20 cellular contexts compared by ENCODE assay signal in genomic region chr11:120137187-120137610, GRCh38. TPM values are rescaled to one million over a fixed set of nuclear protein-coding genes. Genes with fewer than 3 reads are reported as not detected.
DNase-seq lines count a peak whose midpoint lies in the region; ATAC-seq and TF ChIP-seq lines count a peak whose summit lies in the region.
"Had no signal": no experiment of that assay in that cellular context is flagged by ENCODE, and none has a peak within 500 bp of the region (broad histone marks: within the 10 kb centered on the region; RNA-seq: fewer than 3 reads in every experiment).

No MANE protein-coding gene starts in this region.

- H3K4me1 ChIP-seq in RWPE2 (ENCODE audit: insufficient read depth, poor library complexity, severe bottlenecking) (peaks cover 23% of the 10 kb centered on the region), suprapubic skin (peaks cover 20% of the 10 kb centered on the region)

- TF ChIP-seq CTCF in RWPE2 (IDR thresholded peaks at IDR 0.05; ENCODE audit: poor library complexity, severe bottlenecking) (no peak), suprapubic skin (IDR thresholded peaks at IDR 0.05) (no peak)

- H3K4me3 ChIP-seq in RWPE2 (ENCODE audit: severe bottlenecking): peak overlapping the region; percentile 57
- peak overlapping the region; percentile 65 for H3K4me3 ChIP-seq in suprapubic skin
- H3K4me3 ChIP-seq: neural progenitor cell, thoracic aorta had no signal

- WGBS in suprapubic skin: 67% methylated on average over 4 of the region's 24 CpGs

- peak overlapping the region; percentile 78 for H3K27ac ChIP-seq in RWPE2 (ENCODE audit: poor library complexity, severe bottlenecking)
- H3K27ac ChIP-seq in suprapubic skin: peak overlapping the region; percentile 89
- H3K27ac ChIP-seq: 22Rv1, C4-2B, neural progenitor cell, thoracic aorta had no signal

- peak; percentile 61 for DNase-seq in DMS53 (lab: John Stamatoyannopoulos, UW)
- no peak for DNase-seq in DMS53 treated with DMSO at 0.1 percent for 48 hours (lab: John Stamatoyannopoulos, UW; ENCODE audit: unreplicated experiment)
- peak; percentile 47 for DNase-seq in RWPE2 (ENCODE audit: low spot score)
- DNase-seq in islet precursor cell: peak; percentile 42
- DNase-seq in suprapubic skin (ENCODE audit: low spot score in 2 of 2): peak; percentile 66 to 67
- DNase-seq in NCI-H82 (lab: John Stamatoyannopoulos, UW): no peak
- no peak for DNase-seq in stimulated activated CD4-positive, alpha-beta T cell treated with anti-CD3 and anti-CD28 coated beads, Interleukin-4, amount 100 ng/mL, for 1 hour
- DNase-seq: activated CD4-positive, alpha-beta T cell treated with anti-CD3 and anti-CD28 coated beads, Interleukin-2, amount 10 ng/mL, durations not matched to agents 24 days and 14 days; central memory CD4-positive, alpha-beta T cell; mesendoderm; NCI-H1694 treated with DMSO at 0.1 percent for 48 hours; stimulated activated CD4-positive, alpha-beta T cell treated with anti-CD3 and anti-CD28 coated beads, Interleukin-2, amount 100 ng/mL, for 48 hours; stimulated activated CD8-positive, alpha-beta memory T cell treated with anti-CD3 and anti-CD28 coated beads, Interleukin-4, amount 100 ng/mL, for 48 hours had no signal

- H3K27me3 ChIP-seq in RWPE2 (ENCODE audit: insufficient read depth, poor library complexity, severe bottlenecking) (no peaks in the 10 kb centered on the region), suprapubic skin (no peaks in the 10 kb centered on the region)

- peaks cover 34% of the 10 kb centered on the region for H3K36me3 ChIP-seq in RWPE2 (ENCODE audit: low read depth)
- no peaks in the 10 kb centered on the region for H3K36me3 ChIP-seq in suprapubic skin
- H3K36me3 ChIP-seq: neural progenitor cell, thoracic aorta had no signal

- peak; percentile 3; the same call in 1 of the 3 replicates for ATAC-seq in RWPE2 (ENCODE audit: low read depth)
- no peak for ATAC-seq in HG03521 (IDR thresholded peaks at IDR 0.05; ENCODE audit: unreplicated experiment)

- no peaks in the 10 kb centered on the region for H3K9me3 ChIP-seq in RWPE2 (ENCODE audit: severe bottlenecking)
- no peaks in the 10 kb centered on the region for H3K9me3 ChIP-seq in suprapubic skin
- H3K9me3 ChIP-seq: thoracic aorta had no signal

- no peak for TF ChIP-seq POLR2A in suprapubic skin (IDR thresholded peaks at IDR 0.05)

- no peak for TF ChIP-seq EP300 in suprapubic skin (IDR thresholded peaks at IDR 0.05)

RNA-seq across cellular contexts. Expression of gene TRIM29, which starts 0.7 kb away (rescaled TPM):
- total RNA-seq in suprapubic skin: 1,000 to 10,000 TPM; 1,248 to 1,527 (median 1,455) TPM
- total RNA-seq: activated CD4-positive, alpha-beta T cell treated with anti-CD3 and anti-CD28 coated beads, Interleukin-2, amount 10 ng/mL, durations not matched to agents 24 days and 14 days; glomerular endothelial cell; SK-MEL-5 had no signal

Comparison
In these comparisons a context has a peak if more than half of its experiments do, and no peak if none do; other contexts are left out.
1. DNase-seq: peak in DMS53 (single experiment), RWPE2 (single experiment), islet precursor cell (single experiment) and suprapubic skin (2 of 2); none in DMS53 treated with DMSO at 0.1 percent for 48 hours (single experiment), NCI-H82 (single experiment) and stimulated activated CD4-positive, alpha-beta T cell treated with anti-CD3 and anti-CD28 coated beads, Interleukin-4, amount 100 ng/mL, for 1 hour (single experiment).